Comparison of ENCODE assay signal across 8 cellular contexts in genomic region chr4:5051210-5051691, GRCh38. TPM values are rescaled to one million over a fixed set of nuclear protein-coding genes. Genes with fewer than 3 reads are reported as not detected.
DNase-seq lines count a peak whose midpoint lies in the region; TF ChIP-seq lines count a peak whose summit lies in the region.

STK32B (plus strand) TSS chr4:5051480.

- H3K9me3 ChIP-seq in MG63: no peaks in the 10 kb centered on the region
- H3K9me3 ChIP-seq in adrenal gland (replicated peaks in 1 of 3): no peaks in the 10 kb centered on the region
- H3K9me3 ChIP-seq in left ventricle myocardium inferior (replicated peaks): peaks cover under 1% of the 10 kb centered on the region
- H3K9me3 ChIP-seq in trophoblast cell (ENCODE audit: insufficient read depth, low read depth, low read length): no peaks in the 10 kb centered on the region

- WGBS in adrenal gland, 4 donors: 0 to 2% (median 0%) methylated on average over 11 to 54 of the region's 54 CpGs
- WGBS in trophoblast cell (ENCODE audit: extremely low coverage, insufficient coverage, insufficient read length): no CpG with 5 or more reads among the region's 54 CpGs

- no peak within 1 kb of the TSS for H2BK120ac ChIP-seq in trophoblast cell (ENCODE audit: insufficient read depth, low read length, poor library complexity)

- no peak within 1 kb of the TSS for H3K9ac ChIP-seq in trophoblast cell (ENCODE audit: low read length)

- H3K79me1 ChIP-seq in trophoblast cell (ENCODE audit: low read length): no peaks in the 10 kb centered on the region

- H3K14ac ChIP-seq in trophoblast cell (ENCODE audit: low read length): no peak within 1 kb of the TSS

- H3K36me3 ChIP-seq in MG63 (no peaks in the 10 kb centered on the region), adrenal gland (replicated peaks in 1 of 2) (no peaks in the 10 kb centered on the region), left ventricle myocardium inferior (no peaks in the 10 kb centered on the region), trophoblast cell (ENCODE audit: control insufficient read depth in 1 of 2, insufficient read depth in 2 of 2, low read length in 2 of 2) (no peaks in the 10 kb centered on the region)

- H3K79me2 ChIP-seq in trophoblast cell (ENCODE audit: control insufficient read depth, insufficient read depth, low read length, poor library complexity): no peaks in the 10 kb centered on the region

- TF ChIP-seq POLR2A in adrenal gland (IDR thresholded peaks at IDR 0.05): no peak

- H3K4ac ChIP-seq in trophoblast cell (ENCODE audit: low read depth, low read length): no peak within 1 kb of the TSS

- H3K27me3 ChIP-seq in MG63: no peaks in the 10 kb centered on the region
- peaks cover 14% of the 10 kb centered on the region for H3K27me3 ChIP-seq in adrenal gland
- H3K27me3 ChIP-seq in left ventricle myocardium inferior (ENCODE audit: low read depth): peaks cover 76% of the 10 kb centered on the region
- peaks cover 25% of the 10 kb centered on the region for H3K27me3 ChIP-seq in trophoblast cell (ENCODE audit: insufficient read depth, low read length)

- TF ChIP-seq CTCF in adrenal gland (IDR thresholded peaks at IDR 0.05) (no peak), left ventricle myocardium inferior (IDR thresholded peaks at IDR 0.05; ENCODE audit: borderline replicate concordance) (no peak)

- H2BK5ac ChIP-seq in trophoblast cell (ENCODE audit: low read depth, low read length, poor library complexity): no peak within 1 kb of the TSS

- H2AK5ac ChIP-seq in trophoblast cell (ENCODE audit: low read length): no peak within 1 kb of the TSS

- H3K4me3 ChIP-seq in MG63 (peak within 1 kb of the TSS; percentile 43), adrenal gland (peak within 1 kb of the TSS in 3 of 4 donors; percentile 18 to 56 (median 19)), left ventricle myocardium inferior (peak within 1 kb of the TSS; percentile 70), trophoblast cell (ENCODE audit: low read depth, low read length) (peak within 1 kb of the TSS; percentile 65)

- intact Hi-C loops in adrenal gland (cut with DNase I) (no loop called here), left ventricle myocardium inferior (cut with micrococcal nuclease) (no loop called here)

- no peak within 1 kb of the TSS for H4K91ac ChIP-seq in trophoblast cell (ENCODE audit: low read depth, low read length)

- no peak within 1 kb of the TSS for H4K12ac ChIP-seq in trophoblast cell (ENCODE audit: low read depth, low read length)

- H2AFZ ChIP-seq in trophoblast cell (ENCODE audit: insufficient read depth, low read length, poor library complexity): peak within 1 kb of the TSS; percentile 17

- no peak within 1 kb of the TSS for H4K8ac ChIP-seq in trophoblast cell (ENCODE audit: low read depth, low read length)

- H3K18ac ChIP-seq in trophoblast cell (ENCODE audit: low read length): no peak within 1 kb of the TSS

- no peak within 1 kb of the TSS for H2BK12ac ChIP-seq in trophoblast cell (ENCODE audit: low read length)

- no peak within 1 kb of the TSS for H3K23ac ChIP-seq in trophoblast cell (ENCODE audit: low read length)

- H3K4me1 ChIP-seq in adrenal gland (replicated peaks in 1 of 2) (peaks cover 8 to 14% of the 10 kb centered on the region in 2 donors), left ventricle myocardium inferior (peaks cover 23% of the 10 kb centered on the region), trophoblast cell (ENCODE audit: control insufficient read depth in 1 of 2, insufficient read depth in 2 of 2, low read length in 2 of 2) (peaks cover 7 to 9% of the 10 kb centered on the region in 2 experiments)

- H3K27ac ChIP-seq in adrenal gland (no peak within 1 kb of the TSS), left ventricle myocardium inferior (replicated peaks) (no peak within 1 kb of the TSS), trophoblast cell (ENCODE audit: low read depth, low read length) (no peak within 1 kb of the TSS)

- peak within 1 kb of the TSS; percentile 58 for H3K4me2 ChIP-seq in trophoblast cell (ENCODE audit: low read length)

- DNase-seq in NCI-H2029 (lab: John Stamatoyannopoulos, UW): peak; percentile 11
- no peak for DNase-seq in NCI-H2029 treated with DMSO at 0.1 percent for 48 hours (lab: John Stamatoyannopoulos, UW)
- peak; percentile 70 for DNase-seq in MG63
- DNase-seq in adrenal gland: peak; percentile 32 to 62 (median 41)
- DNase-seq in left ventricle myocardium inferior: peak; percentile 70
- no peak for DNase-seq in trophoblast cell
- no peak for DNase-seq in NCI-H1694 treated with DMSO at 0.1 percent for 48 hours (lab: John Stamatoyannopoulos, UW)
- no peak for DNase-seq in NAMALWA (ENCODE audit: low spot score)

RNA-seq across cellular contexts. Expression of gene STK32B, which starts in this region (rescaled TPM):
- total RNA-seq in MG63 (2014; rRNA removed; shearing (Covaris generic); ENCODE audit: low replicate concordance): not detected in 2 replicates
- total RNA-seq in adrenal gland (1 to 10 TPM in 2 of 8 donors, under 1 TPM in 6; 0.32 to 6.8 (median 0.75) TPM), left ventricle myocardium inferior (0.55 TPM)
- polyA plus RNA-seq in adrenal gland: under 1 TPM; 0.16 to 0.30 (median 0.29) TPM
- 0.51 and 0.68 TPM in 2 replicates for polyA plus RNA-seq in trophoblast cell (2013)

Comparison
In these comparisons a context has a peak if more than half of its experiments do, and no peak if none do; other contexts are left out.
1. DNase-seq: peak in NCI-H2029 (single experiment) and adrenal gland (7 of 7); none in NCI-H2029 treated with DMSO at 0.1 percent for 48 hours (single experiment), trophoblast cell (0 of 2), NCI-H1694 treated with DMSO at 0.1 percent for 48 hours (single experiment) and NAMALWA (single experiment).
2. Peak in DNase-seq and H3K4me3 ChIP-seq in MG63; RNA of the gene not detected or under 1 TPM.
3. Peak in DNase-seq and H3K4me3 ChIP-seq in left ventricle myocardium inferior; RNA of the gene not detected or under 1 TPM.
4. H3K4me3 ChIP-seq: peak in every context shown above with its lines; median percentile 70 in left ventricle myocardium inferior; 65 in trophoblast cell; 43 in MG63; 19 in adrenal gland.